ENCODE assay signal across 10 cellular contexts in the genomic region with DNA sequence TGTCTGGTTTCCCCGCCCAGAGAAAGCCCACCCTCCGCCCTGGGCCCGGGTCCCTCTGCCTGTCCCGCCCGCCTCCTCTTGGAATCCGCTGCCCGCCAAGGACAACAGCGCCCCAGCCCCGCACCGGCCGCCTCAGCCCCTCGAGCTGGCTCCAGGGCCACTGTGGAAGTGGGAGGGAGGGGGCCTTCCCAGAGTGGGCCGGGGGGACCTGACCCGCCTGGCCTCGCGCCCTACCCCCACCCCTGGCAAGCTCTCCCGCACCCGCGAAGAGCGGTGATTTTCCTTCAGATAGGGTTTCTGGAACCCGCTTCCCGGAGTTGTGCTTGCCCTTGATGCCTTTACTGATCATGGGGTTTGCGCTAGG. TPM values are rescaled to one million over a fixed set of nuclear protein-coding genes. Genes with fewer than 3 reads are reported as not detected.
DNase-seq lines count a peak whose midpoint lies in the region; ATAC-seq, FAIRE-seq and TF ChIP-seq lines count a peak whose summit lies in the region.
"Had no signal": no experiment of that assay in that cellular context is flagged by ENCODE, and none has a peak within 500 bp of the region (broad histone marks: within the 10 kb centered on the region; RNA-seq: fewer than 3 reads in every experiment).

No MANE protein-coding gene starts in this region.

- 96% methylated on average over 5 of the region's 23 CpGs for WGBS in K562 (ENCODE audit: insufficient coverage, low coverage, missing lambda C conversion rate)

- H3K9ac ChIP-seq in K562 (ENCODE audit: insufficient read depth in 1 of 2, low read depth in 2 of 2, low read length in 2 of 2): no peak overlapping the region

- H3K27ac ChIP-seq in HEK293 (ENCODE audit: extremely low read depth, low read depth, low read length) (no peak overlapping the region), K562 (ENCODE audit: extremely low read depth, low read depth, low read length) (no peak overlapping the region)

- no peaks in the 10 kb centered on the region for H3K36me3 Mint-ChIP-seq in nephron progenitor cell (ENCODE audit: low read depth)
- H3K36me3 Mint-ChIP-seq in activated T-helper 2 cell treated with anti-CD3 and anti-CD28 coated beads, Interferon-gamma antibody, Interleukin-2, Interleukin-4, amounts not matched to agents 10 μg/mL and 5 μg/mL and 100 μg/mL, durations not matched to agents 14 hours and 24 hours and 36 hours (ENCODE audit: low read depth): peaks cover 11% of the 10 kb centered on the region

- H3K4me2 ChIP-seq in K562 (ENCODE audit: insufficient read depth, low read length): no peak overlapping the region

- CTCF ChIA-PET in HEK293 (lab: Yijun Ruan, JAX) (interaction anchor here (0.7 to 2.6 kb wide), 7 partner anchors 8 to 125 kb away, joined by 3 to 9 read pairs (median 5); a partner anchor contains a TSS), K562 (lab: Yijun Ruan, JAX; ENCODE audit: low intra/inter-chr PET ratio) (no interaction called here)

- peaks cover 0 to 15% of the 10 kb centered on the region in 2 experiments; a peak in 1 of 3 replicates for H3K36me3 ChIP-seq in HEK293 (ENCODE audit: control insufficient read depth in 2 of 2, insufficient read depth in 1 of 2, low read length in 2 of 2)
- H3K36me3 ChIP-seq in K562 (ENCODE audit: control insufficient read depth, insufficient read depth, low read length): peaks cover 15% of the 10 kb centered on the region; the same call in 2 of the 3 replicates
- H3K36me3 ChIP-seq: thoracic aorta had no signal

- H3K4me1 Mint-ChIP-seq in nephron progenitor cell: peaks cover 39% of the 10 kb centered on the region
- peaks cover 21% of the 10 kb centered on the region for H3K4me1 Mint-ChIP-seq in activated T-helper 2 cell treated with anti-CD3 and anti-CD28 coated beads, Interferon-gamma antibody, Interleukin-2, Interleukin-4, amounts not matched to agents 10 μg/mL and 5 μg/mL and 100 μg/mL, durations not matched to agents 14 hours and 24 hours and 36 hours (ENCODE audit: low read depth)

- TF ChIP-seq POLR2A in K562 (conservative IDR thresholded peaks at IDR 0.05): no peak

- H3K9me3 ChIP-seq in HEK293 (ENCODE audit: control insufficient read depth, insufficient read depth, low read depth, low read length) (no peaks in the 10 kb centered on the region), K562 (replicated peaks; ENCODE audit: control insufficient read depth, insufficient read depth, low read depth, low read length) (peaks cover 3% of the 10 kb centered on the region)
- H3K9me3 ChIP-seq: thoracic aorta had no signal

- H3K9me3 Mint-ChIP-seq in nephron progenitor cell: peaks cover 8% of the 10 kb centered on the region
- peaks cover 3% of the 10 kb centered on the region for H3K9me3 Mint-ChIP-seq in activated T-helper 2 cell treated with anti-CD3 and anti-CD28 coated beads, Interferon-gamma antibody, Interleukin-2, Interleukin-4, amounts not matched to agents 10 μg/mL and 5 μg/mL and 100 μg/mL, durations not matched to agents 14 hours and 24 hours and 36 hours

- no peak for TF ChIP-seq CTCF in HEK293 (tag by site-specific recombination; IDR thresholded peaks at IDR 0.05)
- no peak for TF ChIP-seq CTCF in K562 (IDR thresholded peaks at IDR 0.05 in 2 of 3, conservative IDR thresholded peaks at IDR 0.05 in 1 of 3; ENCODE audit: insufficient read depth in 2 of 3, low read depth in 1 of 3, low read length in 3 of 3)
- no peak for TF ChIP-seq CTCF in nephron progenitor cell (IDR thresholded peaks at IDR 0.05)

- no peak for TF ChIP-seq EP300 in K562 (IDR thresholded peaks at IDR 0.05; ENCODE audit: low read length)

- peaks cover 88% of the 10 kb centered on the region for H3K27me3 Mint-ChIP-seq in nephron progenitor cell (ENCODE audit: low read depth, poor library complexity)
- H3K27me3 Mint-ChIP-seq in activated T-helper 2 cell treated with anti-CD3 and anti-CD28 coated beads, Interferon-gamma antibody, Interleukin-2, Interleukin-4, amounts not matched to agents 10 μg/mL and 5 μg/mL and 100 μg/mL, durations not matched to agents 14 hours and 24 hours and 36 hours (ENCODE audit: low read depth): peaks cover 36% of the 10 kb centered on the region

- H4K20me1 ChIP-seq in K562 (replicated peaks; ENCODE audit: control insufficient read depth, insufficient read depth, low read length): no peaks in the 10 kb centered on the region

- H2AFZ ChIP-seq in K562 (ENCODE audit: low read depth, low read length): no peak overlapping the region

- in situ Hi-C loops in K562 (cut with MboI): no loop called here

- H3K27me3 ChIP-seq in K562 (ENCODE audit: control insufficient read depth in 2 of 2, insufficient read depth in 2 of 2, low read length in 2 of 2): no peaks in the 10 kb centered on the region

- no peak for FAIRE-seq in K562 (lab: Jason Lieb, UNC)

- H3K4me3 Mint-ChIP-seq in nephron progenitor cell: peak overlapping the region; percentile 70
- no peak overlapping the region for H3K4me3 Mint-ChIP-seq in activated T-helper 2 cell treated with anti-CD3 and anti-CD28 coated beads, Interferon-gamma antibody, Interleukin-2, Interleukin-4, amounts not matched to agents 10 μg/mL and 5 μg/mL and 100 μg/mL, durations not matched to agents 14 hours and 24 hours and 36 hours (ENCODE audit: low read depth)

- no TSS peak for BruUV-seq in K562 (replicated peaks; lab: Mats Ljungman, UMichigan)

- POLR2A ChIA-PET in HEK293 (lab: Yijun Ruan, JAX): interaction anchor here (3.0 to 3.7 kb wide), 2 partner anchors 13 to 40 kb away, joined by 52 to 61 read pairs; a partner anchor contains a TSS
- POLR2A ChIA-PET in K562 (lab: Yijun Ruan, JAX): interaction anchor here (0.8 to 1.7 kb wide), 6 partner anchors 9 to 41 kb away, joined by 3 to 9 read pairs (median 4); a partner anchor contains a TSS

- DNase-seq in DMS 273 (lab: John Stamatoyannopoulos, UW; ENCODE audit: unreplicated experiment) (peak; percentile 46), DMS 273 treated with DMSO at 0.1 percent for 48 hours (lab: John Stamatoyannopoulos, UW) (no peak), K562 (ENCODE audit: extremely low read depth in 1 of 4, low spot score in 3 of 4) (no peak), nephron progenitor cell (peak; percentile 59), cortex of kidney (lab: John Stamatoyannopoulos, UW) (no peak)
- DNase-seq in activated T-helper 2 cell treated with anti-CD3 and anti-CD28 coated beads, Interferon-gamma antibody, Interleukin-2, Interleukin-4, amounts not matched to agents 10 μg/mL and 5 μg/mL and 100 μg/mL, durations not matched to agents 14 hours and 24 hours and 36 hours (ENCODE audit: low spot score): no peak
- DNase-seq: 8988T had no signal

- H3K27ac Mint-ChIP-seq in nephron progenitor cell: no peak overlapping the region
- H3K27ac Mint-ChIP-seq in activated T-helper 2 cell treated with anti-CD3 and anti-CD28 coated beads, Interferon-gamma antibody, Interleukin-2, Interleukin-4, amounts not matched to agents 10 μg/mL and 5 μg/mL and 100 μg/mL, durations not matched to agents 14 hours and 24 hours and 36 hours: no peak overlapping the region

- intact Hi-C loops in K562 (cut with micrococcal nuclease): loop anchor here (5.0 kb wide), 1 partner anchor 38 kb away; a partner anchor contains a TSS
- intact Hi-C loops in activated T-helper 2 cell treated with anti-CD3 and anti-CD28 coated beads, Interferon-gamma antibody, Interleukin-2, Interleukin-4, amounts not matched to agents 10 μg/mL and 5 μg/mL and 100 μg/mL, durations not matched to agents 14 hours and 24 hours and 36 hours (cut with micrococcal nuclease): loop anchor here (5.0 kb wide), 1 partner anchor 193 kb away; no protein-coding TSS in a partner anchor

- H3K4me3 ChIP-seq in HEK293 (ENCODE audit: low read depth, low read length) (no peak overlapping the region), K562 (no peak overlapping the region)

- H3K79me2 ChIP-seq in K562 (ENCODE audit: control insufficient read depth, insufficient read depth, low read length): peaks cover 20% of the 10 kb centered on the region

- TF ChIP-seq RAD21 in K562 (CRISPR knock-in tag; conservative IDR thresholded peaks at IDR 0.05 in 1 of 2, IDR thresholded peaks at IDR 0.05 in 1 of 2): no peak

- H3K4me1 ChIP-seq in HEK293 (ENCODE audit: control insufficient read depth, insufficient read depth, low read length) (peaks cover 21% of the 10 kb centered on the region), K562 (replicated peaks in 1 of 2; ENCODE audit: control insufficient read depth in 2 of 2, insufficient read depth in 2 of 2, low read length in 2 of 2) (peaks cover 33 to 84% of the 10 kb centered on the region in 2 experiments)

- H3K9me1 ChIP-seq in K562 (ENCODE audit: control insufficient read depth, insufficient read depth, low read length): no peaks in the 10 kb centered on the region

- ATAC-seq in K562: no peak
- no peak for ATAC-seq in GM21576 (IDR thresholded peaks at IDR 0.05; ENCODE audit: unreplicated experiment)

RNA-seq across cellular contexts. Expression of a gene that starts 2.3 kb away (rescaled TPM):
- 2.1 and 2.7 TPM in 2 replicates for total RNA-seq in K562 (2011; cell fraction: chromatin; rRNA removed; ENCODE audit: low replicate concordance)
- 2.3 and 2.9 TPM in 2 replicates for total RNA-seq in K562 (2011; cell fraction: nucleolus; rRNA removed)
- 2.0 and 2.7 TPM in 2 replicates for total RNA-seq in K562 (2011; cell fraction: nucleoplasm; rRNA removed)
- total RNA-seq in K562 (2014; rRNA removed) (4.9 and 7.1 TPM in 2 replicates), K562 (2014; rRNA removed; fragmentation: Illumina TruSeq; extraction: Trizol) (1.8 and 1.9 TPM in 2 replicates), K562 (2015; rRNA removed; fragmentation: Illumina TruSeq; extraction: Trizol) (6.6 and 6.7 TPM in 2 replicates), K562 (2021) (11.9 and 12.0 TPM in 2 replicates)
- polyA plus RNA-seq in K562 (2011; rRNA removed) (0.52 and 0.72 TPM in 2 replicates), K562 (2014; fragmentation: Illumina TruSeq; extraction: Trizol) (2.6 and 3.4 TPM in 2 replicates), K562 (2014; fragmentation: Nextera tagmentation; extraction: Ambion mirVana) (under 1 TPM; 0.08 to 0.21 TPM), K562 (2014; rRNA removed) (4.7 and 6.7 TPM in 2 replicates)
- 0.80 and 1.1 TPM in 2 replicates for polyA plus RNA-seq in K562 (2011; cell fraction: cytosol; rRNA removed)
- 2.4 and 2.6 TPM in 2 replicates for polyA plus RNA-seq in K562 (2011; cell fraction: nucleus; rRNA removed)
- polyA plus RNA-seq in K562 (2012): 5.7 and 8.8 TPM in 2 replicates
- polyA minus RNA-seq in K562 (2011; rRNA and poly(A)+ RNA removed): 0.45 and 0.56 TPM in 2 replicates
- polyA minus RNA-seq in K562 (2011; cell fraction: cytosol; rRNA and poly(A)+ RNA removed): 0.86 and 2.7 TPM in 2 replicates
- polyA minus RNA-seq in K562 (2011; cell fraction: nucleus; rRNA and poly(A)+ RNA removed): 0.67 and 2.1 TPM in 2 replicates
- 8.6 and 9.9 TPM in 2 replicates for total RNA-seq in activated T-helper 2 cell treated with anti-CD3 and anti-CD28 coated beads, Interferon-gamma antibody, Interleukin-2, Interleukin-4, amounts not matched to agents 10 μg/mL and 5 μg/mL and 100 μg/mL, durations not matched to agents 14 hours and 24 hours and 36 hours

RNA-seq across cellular contexts. Expression of a gene that starts 21.2 kb away (rescaled TPM):
- total RNA-seq in K562 (2011; cell fraction: chromatin; rRNA removed; ENCODE audit: low replicate concordance): 20.1 and 55.7 TPM in 2 replicates
- total RNA-seq in K562 (2011; cell fraction: nucleolus; rRNA removed): 37.1 and 52.4 TPM in 2 replicates
- 27.8 and 34.1 TPM in 2 replicates for total RNA-seq in K562 (2011; cell fraction: nucleoplasm; rRNA removed)
- total RNA-seq in K562 (2014; rRNA removed) (18.2 and 23.6 TPM in 2 replicates), K562 (2014; rRNA removed; fragmentation: Illumina TruSeq; extraction: Trizol) (6.9 and 8.4 TPM in 2 replicates), K562 (2015; rRNA removed; fragmentation: Illumina TruSeq; extraction: Trizol) (16.5 and 18.1 TPM in 2 replicates), K562 (2021) (26.9 and 28.5 TPM in 2 replicates)
- polyA plus RNA-seq in K562 (2011; rRNA removed) (13.9 and 18.3 TPM in 2 replicates), K562 (2014; fragmentation: Illumina TruSeq; extraction: Trizol) (13.9 and 16.9 TPM in 2 replicates), K562 (2014; fragmentation: Nextera tagmentation; extraction: Ambion mirVana) (1 to 10 TPM in 1 of 2 experiments, under 1 TPM in 1; 0.66 to 1.0 TPM), K562 (2014; rRNA removed) (17.4 and 18.4 TPM in 2 replicates)
- 17.2 and 30.0 TPM in 2 replicates for polyA plus RNA-seq in K562 (2011; cell fraction: cytosol; rRNA removed)
- polyA plus RNA-seq in K562 (2011; cell fraction: nucleus; rRNA removed): 35.0 and 55.5 TPM in 2 replicates
- 13.0 and 18.6 TPM in 2 replicates for polyA plus RNA-seq in K562 (2012)
- polyA minus RNA-seq in K562 (2011; rRNA and poly(A)+ RNA removed): 10.0 and 14.9 TPM in 2 replicates
- polyA minus RNA-seq in K562 (2011; cell fraction: cytosol; rRNA and poly(A)+ RNA removed): 20.6 and 24.0 TPM in 2 replicates
- polyA minus RNA-seq in K562 (2011; cell fraction: nucleus; rRNA and poly(A)+ RNA removed): 18.0 and 19.1 TPM in 2 replicates
- total RNA-seq in activated T-helper 2 cell treated with anti-CD3 and anti-CD28 coated beads, Interferon-gamma antibody, Interleukin-2, Interleukin-4, amounts not matched to agents 10 μg/mL and 5 μg/mL and 100 μg/mL, durations not matched to agents 14 hours and 24 hours and 36 hours: 9.7 and 11.2 TPM in 2 replicates

RNA-seq across cellular contexts. Expression of a gene that starts 40.1 kb away (rescaled TPM):
- total RNA-seq in K562 (2011; cell fraction: chromatin; rRNA removed; ENCODE audit: low replicate concordance): 13.6 and 28.0 TPM in 2 replicates
- 26.3 and 29.6 TPM in 2 replicates for total RNA-seq in K562 (2011; cell fraction: nucleolus; rRNA removed)
- 11.0 and 15.7 TPM in 2 replicates for total RNA-seq in K562 (2011; cell fraction: nucleoplasm; rRNA removed)
- total RNA-seq in K562 (2014; rRNA removed): 42.3 and 42.4 TPM in 2 replicates
- 4.4 and 4.7 TPM in 2 replicates for total RNA-seq in K562 (2014; rRNA removed; fragmentation: Illumina TruSeq; extraction: Trizol)
- total RNA-seq in K562 (2015; rRNA removed; fragmentation: Illumina TruSeq; extraction: Trizol): 13.5 and 14.7 TPM in 2 replicates
- total RNA-seq in K562 (2021): 48.5 and 50.5 TPM in 2 replicates
- 7.8 and 13.5 TPM in 2 replicates for polyA plus RNA-seq in K562 (2011; rRNA removed)
- 12.6 and 29.1 TPM in 2 replicates for polyA plus RNA-seq in K562 (2011; cell fraction: cytosol; rRNA removed)
- polyA plus RNA-seq in K562 (2011; cell fraction: nucleus; rRNA removed): 23.9 and 38.8 TPM in 2 replicates
- polyA plus RNA-seq in K562 (2012): 22.9 and 60.2 TPM in 2 replicates
- 10.0 and 16.4 TPM in 2 replicates for polyA plus RNA-seq in K562 (2014; fragmentation: Illumina TruSeq; extraction: Trizol)
- polyA plus RNA-seq in K562 (2014; fragmentation: Nextera tagmentation; extraction: Ambion mirVana): 1 to 10 TPM in 1 of 2 experiments, under 1 TPM in 1; 0.98 to 1.1 TPM
- 34.8 and 40.7 TPM in 2 replicates for polyA plus RNA-seq in K562 (2014; rRNA removed)
- 7.2 and 7.6 TPM in 2 replicates for polyA minus RNA-seq in K562 (2011; rRNA and poly(A)+ RNA removed)
- polyA minus RNA-seq in K562 (2011; cell fraction: cytosol; rRNA and poly(A)+ RNA removed): 18.7 and 24.1 TPM in 2 replicates
- polyA minus RNA-seq in K562 (2011; cell fraction: nucleus; rRNA and poly(A)+ RNA removed): 12.4 and 16.4 TPM in 2 replicates
- 18.5 and 25.0 TPM in 2 replicates for total RNA-seq in activated T-helper 2 cell treated with anti-CD3 and anti-CD28 coated beads, Interferon-gamma antibody, Interleukin-2, Interleukin-4, amounts not matched to agents 10 μg/mL and 5 μg/mL and 100 μg/mL, durations not matched to agents 14 hours and 24 hours and 36 hours

Comparison
In these comparisons a context has a peak if more than half of its experiments do, and no peak if none do; other contexts are left out.
1. DNase-seq: peak in DMS 273 (single experiment) and nephron progenitor cell (single experiment); none in DMS 273 treated with DMSO at 0.1 percent for 48 hours (single experiment), K562 (0 of 4), cortex of kidney (single experiment) and activated T-helper 2 cell treated with anti-CD3 and anti-CD28 coated beads, Interferon-gamma antibody, Interleukin-2, Interleukin-4, amounts not matched to agents 10 μg/mL and 5 μg/mL and 100 μg/mL, durations not matched to agents 14 hours and 24 hours and 36 hours (single experiment).